Comparison of ENCODE assay signal across 1 cellular context in genomic region chr2:102119255-102119654, GRCh38.
A peak's percentile ranks its signal among the peaks of the same experiment; 100 is the strongest.
TF ChIP-seq lines count a peak whose summit lies in the region.

No MANE protein-coding gene starts in this region.

TF ChIP-seq in IMR-90, 13 proteins besides CTCF, POLR2A, EP300 and RAD21:
- TF ChIP-seq CEBPB (IDR thresholded peaks at IDR 0.05; ENCODE audit: low read depth, low read length): peak; percentile 37; the same call in 1 of the 2 replicates
- no peak for TF ChIP-seq RCOR1 (IDR thresholded peaks at IDR 0.05; ENCODE audit: insufficient replicate concordance, low read length)
